8 cellular contexts compared by ENCODE assay signal in the genomic region with DNA sequence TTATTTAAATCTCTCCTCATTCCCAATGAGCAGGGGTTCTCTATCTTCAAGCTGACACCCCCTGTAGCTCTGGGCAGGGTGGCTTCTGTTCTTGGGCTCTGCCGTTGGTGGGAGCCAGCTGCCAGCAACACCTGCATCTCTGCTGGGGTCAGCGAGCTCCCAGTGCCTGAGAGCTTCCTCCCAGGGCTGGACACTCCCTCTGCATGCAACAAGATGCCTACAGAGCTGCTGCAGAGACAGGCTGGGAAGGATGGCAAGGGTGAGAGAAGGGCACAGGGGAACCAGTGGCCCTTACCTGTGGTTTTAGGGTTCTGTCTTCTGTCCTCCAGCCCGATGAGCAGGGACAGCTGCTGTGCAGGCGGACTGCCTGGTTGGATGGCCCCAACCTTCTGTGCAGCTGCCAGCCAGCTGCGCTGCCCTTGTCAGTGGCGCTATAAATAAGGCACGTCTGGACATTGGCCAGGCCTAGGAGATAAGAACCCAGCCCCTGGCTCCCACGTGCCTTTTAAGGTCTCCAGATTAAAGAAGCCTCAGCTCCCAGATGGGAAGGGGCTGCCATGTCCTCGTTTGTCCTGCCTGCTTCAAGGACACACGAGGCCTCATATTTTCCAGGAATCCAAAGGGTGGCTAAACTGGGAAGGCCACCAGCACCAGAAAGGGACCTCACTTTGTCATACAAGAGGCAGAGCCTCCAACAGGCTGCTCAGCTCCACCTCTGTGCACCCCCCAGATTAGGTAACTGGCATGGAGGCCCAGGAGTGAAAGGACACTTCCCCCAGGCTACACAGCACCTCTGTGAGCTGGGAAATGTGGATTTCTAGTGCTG. TPM values are rescaled to one million over a fixed set of nuclear protein-coding genes. Genes with fewer than 3 reads are reported as not detected.
DNase-seq lines count a peak whose midpoint lies in the region; ATAC-seq and TF ChIP-seq lines count a peak whose summit lies in the region.

No MANE protein-coding gene starts in this region.

- peaks cover 8% of the 10 kb centered on the region for H3K27me3 Mint-ChIP-seq in activated CD4-positive, alpha-beta memory T cell treated with anti-CD3 and anti-CD28 coated beads for 36 hours

- 21% methylated on average over 10 of the region's 10 CpGs for WGBS in prostate gland

- peaks cover 5% of the 10 kb centered on the region for H3K4me1 ChIP-seq in prostate gland (replicated peaks)

- no peak overlapping the region for H3K27ac ChIP-seq in prostate gland

- no peak for TF ChIP-seq POLR2A in prostate gland (IDR thresholded peaks at IDR 0.05)

- H3K9me3 Mint-ChIP-seq in activated CD4-positive, alpha-beta memory T cell treated with anti-CD3 and anti-CD28 coated beads for 36 hours: no peaks in the 10 kb centered on the region

- no peaks in the 10 kb centered on the region for H3K36me3 ChIP-seq in prostate gland

- H3K4me3 ChIP-seq in choroid plexus epithelial cell (ENCODE audit: low read depth, low read length) (no peak overlapping the region), prostate gland (no peak overlapping the region)

- no peak for ATAC-seq in GM21717 (IDR thresholded peaks at IDR 0.05; ENCODE audit: unreplicated experiment)

- H3K4me1 Mint-ChIP-seq in activated CD4-positive, alpha-beta memory T cell treated with anti-CD3 and anti-CD28 coated beads for 36 hours (ENCODE audit: low read depth): no peaks in the 10 kb centered on the region

- DNase-seq in A172 (ENCODE audit: low spot score): peak; percentile 42
- peak; percentile 43 for DNase-seq in NCI-H1105 treated with DMSO at 0.1 percent for 48 hours (lab: John Stamatoyannopoulos, UW)
- DNase-seq in choroid plexus epithelial cell (ENCODE audit: low read depth): peak; percentile 62
- peak; percentile 42 for DNase-seq in mucosa of gallbladder (ENCODE audit: low spot score)
- DNase-seq in prostate gland (ENCODE audit: low spot score): no peak
- DNase-seq in activated CD4-positive, alpha-beta memory T cell treated with anti-CD3 and anti-CD28 coated beads for 36 hours: no peak
- DNase-seq in GM19238 (ENCODE audit: insufficient read length, low spot score): no peak

- H3K9me3 ChIP-seq in prostate gland: no peaks in the 10 kb centered on the region

- H3K4me3 Mint-ChIP-seq in activated CD4-positive, alpha-beta memory T cell treated with anti-CD3 and anti-CD28 coated beads for 36 hours: no peak overlapping the region

- POLR2A ChIA-PET in activated CD4-positive, alpha-beta memory T cell treated with anti-CD3 and anti-CD28 coated beads for 36 hours (lab: Charles Lee): no interaction called here

- intact Hi-C loops in prostate gland (cut with DNase I): no loop called here
- intact Hi-C loops in activated CD4-positive, alpha-beta memory T cell treated with anti-CD3 and anti-CD28 coated beads for 36 hours (cut with micrococcal nuclease): no loop called here

- H3K36me3 Mint-ChIP-seq in activated CD4-positive, alpha-beta memory T cell treated with anti-CD3 and anti-CD28 coated beads for 36 hours: no peaks in the 10 kb centered on the region

- CTCF ChIA-PET in activated CD4-positive, alpha-beta memory T cell treated with anti-CD3 and anti-CD28 coated beads for 36 hours (lab: Charles Lee): no interaction called here

- H3K27ac Mint-ChIP-seq in activated CD4-positive, alpha-beta memory T cell treated with anti-CD3 and anti-CD28 coated beads for 36 hours: no peak overlapping the region

- TF ChIP-seq CTCF in choroid plexus epithelial cell (conservative IDR thresholded peaks at IDR 0.05; ENCODE audit: low read depth, low read length): no peak
- no peak for TF ChIP-seq CTCF in prostate gland (IDR thresholded peaks at IDR 0.05)

- no peaks in the 10 kb centered on the region for H3K27me3 ChIP-seq in prostate gland (replicated peaks; ENCODE audit: insufficient read depth)

RNA-seq across cellular contexts. Expression of a gene that starts 39.5 kb away (rescaled TPM):
- 45.7 and 67.9 TPM in 2 replicates for total RNA-seq in A172 (2014; rRNA removed; shearing (Covaris generic))
- total RNA-seq in mucosa of gallbladder (59.1 TPM), prostate gland (100 to 1,000 TPM; 132 to 250 TPM)
- 1 to 10 TPM; 1.3 to 1.5 TPM for total RNA-seq in activated CD4-positive, alpha-beta memory T cell treated with anti-CD3 and anti-CD28 coated beads for 36 hours

Comparison
In these comparisons a context has a peak if more than half of its experiments do, and no peak if none do; other contexts are left out.
1. DNase-seq: peak in A172 (single experiment), NCI-H1105 treated with DMSO at 0.1 percent for 48 hours (single experiment), choroid plexus epithelial cell (single experiment) and mucosa of gallbladder (single experiment); none in prostate gland (single experiment), activated CD4-positive, alpha-beta memory T cell treated with anti-CD3 and anti-CD28 coated beads for 36 hours (single experiment) and GM19238 (single experiment).
2. RNA of a gene that starts 39.5 kb away (total RNA-seq): 132 to 250 TPM in prostate gland, 45.7 to 67.9 TPM in A172 and 59.1 TPM in mucosa of gallbladder (single experiment); 1.3 to 1.5 TPM in activated CD4-positive, alpha-beta memory T cell treated with anti-CD3 and anti-CD28 coated beads for 36 hours; every median in the first group is over 10 times any median in the second.